1 cellular context compared by ENCODE assay signal in the genomic region with DNA sequence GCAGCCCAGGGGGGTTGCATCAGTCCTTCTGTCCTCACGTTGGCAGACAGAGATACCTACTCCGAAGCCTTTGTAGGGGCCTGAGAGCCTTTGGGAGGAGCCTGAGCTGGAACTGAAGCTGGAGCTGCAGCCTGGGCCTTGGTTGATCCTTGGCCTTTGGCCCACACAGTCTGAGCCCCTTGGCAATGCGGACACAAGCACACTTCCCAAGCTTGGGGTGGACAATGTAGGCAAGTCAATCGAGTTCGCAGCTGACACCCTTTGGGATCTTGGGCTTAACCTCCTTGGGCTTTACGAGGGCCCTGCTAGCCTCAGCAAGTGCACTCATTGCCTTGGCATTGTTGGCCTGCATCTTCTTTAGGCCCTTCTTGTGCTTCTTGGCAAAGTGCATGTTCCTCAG.
A peak's percentile ranks its signal among the peaks of the same experiment; 100 is the strongest.
TF ChIP-seq lines count a peak whose summit lies in the region.

No MANE protein-coding gene starts in this region.

TF ChIP-seq in GM12878, 131 proteins besides CTCF, POLR2A, EP300 and RAD21 (continued from another document):
- TF ChIP-seq, protein P1, sequence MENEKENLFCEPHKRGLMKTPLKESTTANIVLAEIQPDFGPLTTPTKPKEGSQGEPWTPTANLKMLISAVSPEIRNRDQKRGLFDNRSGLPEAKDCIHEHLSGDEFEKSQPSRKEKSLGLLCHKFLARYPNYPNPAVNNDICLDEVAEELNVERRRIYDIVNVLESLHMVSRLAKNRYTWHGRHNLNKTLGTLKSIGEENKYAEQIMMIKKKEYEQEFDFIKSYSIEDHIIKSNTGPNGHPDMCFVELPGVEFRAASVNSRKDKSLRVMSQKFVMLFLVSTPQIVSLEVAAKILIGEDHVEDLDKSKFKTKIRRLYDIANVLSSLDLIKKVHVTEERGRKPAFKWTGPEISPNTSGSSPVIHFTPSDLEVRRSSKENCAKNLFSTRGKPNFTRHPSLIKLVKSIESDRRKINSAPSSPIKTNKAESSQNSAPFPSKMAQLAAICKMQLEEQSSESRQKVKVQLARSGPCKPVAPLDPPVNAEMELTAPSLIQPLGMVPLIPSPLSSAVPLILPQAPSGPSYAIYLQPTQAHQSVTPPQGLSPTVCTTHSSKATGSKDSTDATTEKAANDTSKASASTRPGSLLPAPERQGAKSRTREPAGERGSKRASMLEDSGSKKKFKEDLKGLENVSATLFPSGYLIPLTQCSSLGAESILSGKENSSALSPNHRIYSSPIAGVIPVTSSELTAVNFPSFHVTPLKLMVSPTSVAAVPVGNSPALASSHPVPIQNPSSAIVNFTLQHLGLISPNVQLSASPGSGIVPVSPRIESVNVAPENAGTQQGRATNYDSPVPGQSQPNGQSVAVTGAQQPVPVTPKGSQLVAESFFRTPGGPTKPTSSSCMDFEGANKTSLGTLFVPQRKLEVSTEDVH (IDR thresholded peaks at IDR 0.05; ENCODE audit: low read depth, partially characterized antibody): no peak
- TF ChIP-seq, protein P2, sequence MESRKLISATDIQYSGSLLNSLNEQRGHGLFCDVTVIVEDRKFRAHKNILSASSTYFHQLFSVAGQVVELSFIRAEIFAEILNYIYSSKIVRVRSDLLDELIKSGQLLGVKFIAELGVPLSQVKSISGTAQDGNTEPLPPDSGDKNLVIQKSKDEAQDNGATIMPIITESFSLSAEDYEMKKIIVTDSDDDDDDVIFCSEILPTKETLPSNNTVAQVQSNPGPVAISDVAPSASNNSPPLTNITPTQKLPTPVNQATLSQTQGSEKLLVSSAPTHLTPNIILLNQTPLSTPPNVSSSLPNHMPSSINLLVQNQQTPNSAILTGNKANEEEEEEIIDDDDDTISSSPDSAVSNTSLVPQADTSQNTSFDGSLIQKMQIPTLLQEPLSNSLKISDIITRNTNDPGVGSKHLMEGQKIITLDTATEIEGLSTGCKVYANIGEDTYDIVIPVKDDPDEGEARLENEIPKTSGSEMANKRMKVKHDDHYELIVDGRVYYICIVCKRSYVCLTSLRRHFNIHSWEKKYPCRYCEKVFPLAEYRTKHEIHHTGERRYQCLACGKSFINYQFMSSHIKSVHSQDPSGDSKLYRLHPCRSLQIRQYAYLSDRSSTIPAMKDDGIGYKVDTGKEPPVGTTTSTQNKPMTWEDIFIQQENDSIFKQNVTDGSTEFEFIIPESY (IDR thresholded peaks at IDR 0.05): no peak
- TF ChIP-seq POLR2AphosphoS5 (IDR thresholded peaks at IDR 0.05; ENCODE audit: low read length): peak; percentile 62; the same call in 1 of the 2 replicates
TF ChIP-seq in GM12878: peak in this region for 1.
